Comparison of ENCODE assay signal across 1 cellular context in genomic region chr11:27697679-27698275, GRCh38.
TF ChIP-seq lines count a peak whose summit lies in the region.

No MANE protein-coding gene starts in this region.

TF ChIP-seq in SK-N-SH treated with all-trans-retinoic acid at 6 μM for 48 hours, 23 proteins besides CTCF, POLR2A, EP300 and RAD21 (continued from another document):
- TF ChIP-seq, protein P1, sequence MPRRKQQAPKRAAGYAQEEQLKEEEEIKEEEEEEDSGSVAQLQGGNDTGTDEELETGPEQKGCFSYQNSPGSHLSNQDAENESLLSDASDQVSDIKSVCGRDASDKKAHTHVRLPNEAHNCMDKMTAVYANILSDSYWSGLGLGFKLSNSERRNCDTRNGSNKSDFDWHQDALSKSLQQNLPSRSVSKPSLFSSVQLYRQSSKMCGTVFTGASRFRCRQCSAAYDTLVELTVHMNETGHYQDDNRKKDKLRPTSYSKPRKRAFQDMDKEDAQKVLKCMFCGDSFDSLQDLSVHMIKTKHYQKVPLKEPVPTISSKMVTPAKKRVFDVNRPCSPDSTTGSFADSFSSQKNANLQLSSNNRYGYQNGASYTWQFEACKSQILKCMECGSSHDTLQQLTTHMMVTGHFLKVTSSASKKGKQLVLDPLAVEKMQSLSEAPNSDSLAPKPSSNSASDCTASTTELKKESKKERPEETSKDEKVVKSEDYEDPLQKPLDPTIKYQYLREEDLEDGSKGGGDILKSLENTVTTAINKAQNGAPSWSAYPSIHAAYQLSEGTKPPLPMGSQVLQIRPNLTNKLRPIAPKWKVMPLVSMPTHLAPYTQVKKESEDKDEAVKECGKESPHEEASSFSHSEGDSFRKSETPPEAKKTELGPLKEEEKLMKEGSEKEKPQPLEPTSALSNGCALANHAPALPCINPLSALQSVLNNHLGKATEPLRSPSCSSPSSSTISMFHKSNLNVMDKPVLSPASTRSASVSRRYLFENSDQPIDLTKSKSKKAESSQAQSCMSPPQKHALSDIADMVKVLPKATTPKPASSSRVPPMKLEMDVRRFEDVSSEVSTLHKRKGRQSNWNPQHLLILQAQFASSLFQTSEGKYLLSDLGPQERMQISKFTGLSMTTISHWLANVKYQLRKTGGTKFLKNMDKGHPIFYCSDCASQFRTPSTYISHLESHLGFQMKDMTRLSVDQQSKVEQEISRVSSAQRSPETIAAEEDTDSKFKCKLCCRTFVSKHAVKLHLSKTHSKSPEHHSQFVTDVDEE (CRISPR knock-in tag; IDR thresholded peaks at IDR 0.05) = no peak
- TF ChIP-seq ARNTL (CRISPR knock-in tag; IDR thresholded peaks at IDR 0.05; ENCODE audit: borderline replicate concordance, low read depth) = no peak
- no peak for TF ChIP-seq GLIS3 (CRISPR knock-in tag; IDR thresholded peaks at IDR 0.05)
- TF ChIP-seq, protein P2, sequence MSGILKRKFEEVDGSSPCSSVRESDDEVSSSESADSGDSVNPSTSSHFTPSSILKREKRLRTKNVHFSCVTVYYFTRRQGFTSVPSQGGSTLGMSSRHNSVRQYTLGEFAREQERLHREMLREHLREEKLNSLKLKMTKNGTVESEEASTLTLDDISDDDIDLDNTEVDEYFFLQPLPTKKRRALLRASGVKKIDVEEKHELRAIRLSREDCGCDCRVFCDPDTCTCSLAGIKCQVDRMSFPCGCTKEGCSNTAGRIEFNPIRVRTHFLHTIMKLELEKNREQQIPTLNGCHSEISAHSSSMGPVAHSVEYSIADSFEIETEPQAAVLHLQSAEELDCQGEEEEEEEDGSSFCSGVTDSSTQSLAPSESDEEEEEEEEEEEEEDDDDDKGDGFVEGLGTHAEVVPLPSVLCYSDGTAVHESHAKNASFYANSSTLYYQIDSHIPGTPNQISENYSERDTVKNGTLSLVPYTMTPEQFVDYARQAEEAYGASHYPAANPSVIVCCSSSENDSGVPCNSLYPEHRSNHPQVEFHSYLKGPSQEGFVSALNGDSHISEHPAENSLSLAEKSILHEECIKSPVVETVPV (CRISPR knock-in tag; IDR thresholded peaks at IDR 0.05) = no peak
- no peak for TF ChIP-seq POU6F1 (CRISPR knock-in tag; IDR thresholded peaks at IDR 0.05; ENCODE audit: borderline replicate concordance, low read depth)
- TF ChIP-seq ESRRG (CRISPR knock-in tag; IDR thresholded peaks at IDR 0.05) = no peak
- TF ChIP-seq BACH2 (CRISPR knock-in tag; IDR thresholded peaks at IDR 0.05; ENCODE audit: borderline replicate concordance) = no peak
- no peak for TF ChIP-seq ZNF70 (CRISPR knock-in tag; IDR thresholded peaks at IDR 0.05)
- no peak for TF ChIP-seq ISL1 (CRISPR knock-in tag; IDR thresholded peaks at IDR 0.05)
- no peak for TF ChIP-seq ZFP30 (CRISPR knock-in tag; IDR thresholded peaks at IDR 0.05)
- TF ChIP-seq SNAI2 (CRISPR knock-in tag; IDR thresholded peaks at IDR 0.05) = no peak
- TF ChIP-seq, protein P3, sequence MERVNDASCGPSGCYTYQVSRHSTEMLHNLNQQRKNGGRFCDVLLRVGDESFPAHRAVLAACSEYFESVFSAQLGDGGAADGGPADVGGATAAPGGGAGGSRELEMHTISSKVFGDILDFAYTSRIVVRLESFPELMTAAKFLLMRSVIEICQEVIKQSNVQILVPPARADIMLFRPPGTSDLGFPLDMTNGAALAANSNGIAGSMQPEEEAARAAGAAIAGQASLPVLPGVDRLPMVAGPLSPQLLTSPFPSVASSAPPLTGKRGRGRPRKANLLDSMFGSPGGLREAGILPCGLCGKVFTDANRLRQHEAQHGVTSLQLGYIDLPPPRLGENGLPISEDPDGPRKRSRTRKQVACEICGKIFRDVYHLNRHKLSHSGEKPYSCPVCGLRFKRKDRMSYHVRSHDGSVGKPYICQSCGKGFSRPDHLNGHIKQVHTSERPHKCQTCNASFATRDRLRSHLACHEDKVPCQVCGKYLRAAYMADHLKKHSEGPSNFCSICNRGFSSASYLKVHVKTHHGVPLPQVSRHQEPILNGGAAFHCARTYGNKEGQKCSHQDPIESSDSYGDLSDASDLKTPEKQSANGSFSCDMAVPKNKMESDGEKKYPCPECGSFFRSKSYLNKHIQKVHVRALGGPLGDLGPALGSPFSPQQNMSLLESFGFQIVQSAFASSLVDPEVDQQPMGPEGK (CRISPR knock-in tag; IDR thresholded peaks at IDR 0.05; ENCODE audit: borderline replicate concordance) = no peak
